11 cellular contexts compared by ENCODE assay signal in the genomic region with DNA sequence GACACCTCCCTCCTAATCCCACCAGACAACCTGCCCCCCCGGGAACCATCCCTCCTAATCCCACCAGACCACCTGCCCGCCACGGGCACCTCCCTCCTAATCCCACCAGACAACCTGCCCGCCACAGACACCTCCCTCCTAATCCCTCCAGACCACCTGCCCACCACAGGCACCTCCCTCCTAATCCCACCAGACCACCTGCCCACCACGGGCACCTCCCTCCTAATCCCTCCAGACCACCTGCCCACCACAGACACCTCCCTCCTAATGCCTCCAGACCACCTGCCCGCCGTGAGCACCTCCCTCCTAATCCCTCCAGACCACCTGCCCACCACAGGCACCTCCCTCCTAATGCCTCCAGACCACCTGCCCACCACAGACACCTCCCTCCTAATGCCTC. TPM values are rescaled to one million over a fixed set of nuclear protein-coding genes. Genes with fewer than 3 reads are reported as not detected.
"Had no signal": no experiment of that assay in that cellular context is flagged by ENCODE, and none has a peak within 500 bp of the region (broad histone marks: within the 10 kb centered on the region; RNA-seq: fewer than 3 reads in every experiment).

No MANE protein-coding gene starts in this region.

RNA-seq across cellular contexts. Expression of gene ADGRA1, which starts 23.9 kb away (rescaled TPM):
- total RNA-seq: activated B cell treated with CpG ODN at 0.5 μM for 24 hours; activated CD4-positive, alpha-beta memory T cell treated with anti-CD3 and anti-CD28 coated beads for 36 hours; activated T-cell treated with anti-CD3 and anti-CD28 coated beads, Interleukin-2, amount 50 U/mL, for 4 hours; activated T-helper 1 cell treated with anti-CD3 and anti-CD28 coated beads, Interleukin-12 subunit alpha, Interleukin-12 subunit beta, Interleukin-2, Interleukin-4 antibody, amounts not matched to agents 30 ng/mL and 10 ng/mL and 1 ng/mL, durations not matched to agents 14 hours and 24 hours and 36 hours; K562; M059J; NCI-H460; RPMI7951; SK-MEL-5; T-cell; T-helper 17 cell had no signal
- polyA plus RNA-seq: K562 had no signal

RNA-seq across cellular contexts. Expression of gene KNDC1, which starts 48.4 kb away (rescaled TPM):
- total RNA-seq: M059J, RPMI7951 had no signal
